Comparison of ENCODE assay signal across 1 cellular context in the genomic region with DNA sequence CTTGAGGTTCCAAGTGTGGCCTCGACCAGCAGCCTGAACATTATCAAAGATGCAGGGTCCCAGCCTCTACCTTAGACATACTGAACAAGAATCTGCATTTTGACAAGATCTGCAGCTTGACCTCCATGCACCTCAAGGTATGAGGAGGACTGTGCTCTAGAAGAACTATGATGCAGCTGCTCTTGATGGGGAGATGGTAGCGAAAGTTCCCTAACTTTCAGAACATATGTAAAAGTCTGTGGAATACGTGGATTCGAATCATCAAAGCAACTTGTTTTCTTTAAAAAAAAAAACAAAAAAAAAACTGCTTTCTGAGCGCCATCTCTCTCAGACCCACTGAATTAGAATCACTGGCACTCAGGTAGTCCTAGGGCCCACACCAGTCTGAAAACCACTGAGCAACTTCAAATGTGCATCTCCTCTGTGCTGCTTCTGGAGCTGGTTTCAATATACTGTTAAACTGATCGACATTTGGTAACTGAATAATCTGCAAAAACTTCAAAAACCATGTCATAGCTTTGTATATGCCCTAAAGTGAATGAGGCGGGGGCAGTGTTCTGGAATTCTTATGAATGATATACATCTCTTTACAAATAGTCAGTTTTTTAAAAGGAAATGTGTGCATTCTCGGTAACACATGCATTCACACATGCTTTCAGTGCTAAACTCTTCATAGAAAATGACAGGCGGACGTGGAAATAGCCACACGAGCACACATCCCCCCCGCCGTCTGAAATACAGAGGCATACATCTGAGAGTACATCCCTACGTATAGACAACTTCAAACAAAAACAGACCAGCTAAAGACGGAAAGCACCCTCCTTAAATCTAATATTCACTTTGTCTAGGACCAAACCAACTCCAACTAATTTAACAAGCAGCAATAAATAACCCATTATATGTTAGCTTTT.
TF ChIP-seq lines count a peak whose summit lies in the region.

No MANE protein-coding gene starts in this region.

TF ChIP-seq in IMR-90, 13 proteins besides CTCF, POLR2A, EP300 and RAD21:
- TF ChIP-seq CEBPB (IDR thresholded peaks at IDR 0.05; ENCODE audit: low read depth, low read length) (no peak), BHLHE40 (IDR thresholded peaks at IDR 0.05; ENCODE audit: low read depth, low read length) (no peak), FOS (IDR thresholded peaks at IDR 0.05; ENCODE audit: low read depth, low read length) (no peak), CHD1 (IDR thresholded peaks at IDR 0.05; ENCODE audit: low read depth, low read length) (no peak), NFE2L2 (IDR thresholded peaks at IDR 0.05; ENCODE audit: low read depth, low read length) (no peak), MAZ (IDR thresholded peaks at IDR 0.05; ENCODE audit: borderline replicate concordance, low read depth, low read length) (no peak), MXI1 (IDR thresholded peaks at IDR 0.05; ENCODE audit: borderline replicate concordance, low read depth, low read length) (no peak), MAFK (IDR thresholded peaks at IDR 0.05; ENCODE audit: low read depth, low read length) (no peak), SMC3 (IDR thresholded peaks at IDR 0.05; ENCODE audit: low read depth, low read length) (no peak), RCOR1 (IDR thresholded peaks at IDR 0.05; ENCODE audit: insufficient replicate concordance, low read length) (no peak), RFX5 (IDR thresholded peaks at IDR 0.05; ENCODE audit: low read depth, low read length) (no peak)
- TF ChIP-seq, protein P1, sequence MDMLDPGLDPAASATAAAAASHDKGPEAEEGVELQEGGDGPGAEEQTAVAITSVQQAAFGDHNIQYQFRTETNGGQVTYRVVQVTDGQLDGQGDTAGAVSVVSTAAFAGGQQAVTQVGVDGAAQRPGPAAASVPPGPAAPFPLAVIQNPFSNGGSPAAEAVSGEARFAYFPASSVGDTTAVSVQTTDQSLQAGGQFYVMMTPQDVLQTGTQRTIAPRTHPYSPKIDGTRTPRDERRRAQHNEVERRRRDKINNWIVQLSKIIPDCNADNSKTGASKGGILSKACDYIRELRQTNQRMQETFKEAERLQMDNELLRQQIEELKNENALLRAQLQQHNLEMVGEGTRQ (IDR thresholded peaks at IDR 0.05; ENCODE audit: low read depth, low read length) = no peak
- TF ChIP-seq, protein P2, sequence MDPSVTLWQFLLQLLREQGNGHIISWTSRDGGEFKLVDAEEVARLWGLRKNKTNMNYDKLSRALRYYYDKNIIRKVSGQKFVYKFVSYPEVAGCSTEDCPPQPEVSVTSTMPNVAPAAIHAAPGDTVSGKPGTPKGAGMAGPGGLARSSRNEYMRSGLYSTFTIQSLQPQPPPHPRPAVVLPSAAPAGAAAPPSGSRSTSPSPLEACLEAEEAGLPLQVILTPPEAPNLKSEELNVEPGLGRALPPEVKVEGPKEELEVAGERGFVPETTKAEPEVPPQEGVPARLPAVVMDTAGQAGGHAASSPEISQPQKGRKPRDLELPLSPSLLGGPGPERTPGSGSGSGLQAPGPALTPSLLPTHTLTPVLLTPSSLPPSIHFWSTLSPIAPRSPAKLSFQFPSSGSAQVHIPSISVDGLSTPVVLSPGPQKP (IDR thresholded peaks at IDR 0.05; ENCODE audit: borderline replicate concordance, low read depth, low read length) = no peak
TF ChIP-seq in IMR-90: peak in this region for 0.
